19 cellular contexts compared by ENCODE assay signal in the genomic region with DNA sequence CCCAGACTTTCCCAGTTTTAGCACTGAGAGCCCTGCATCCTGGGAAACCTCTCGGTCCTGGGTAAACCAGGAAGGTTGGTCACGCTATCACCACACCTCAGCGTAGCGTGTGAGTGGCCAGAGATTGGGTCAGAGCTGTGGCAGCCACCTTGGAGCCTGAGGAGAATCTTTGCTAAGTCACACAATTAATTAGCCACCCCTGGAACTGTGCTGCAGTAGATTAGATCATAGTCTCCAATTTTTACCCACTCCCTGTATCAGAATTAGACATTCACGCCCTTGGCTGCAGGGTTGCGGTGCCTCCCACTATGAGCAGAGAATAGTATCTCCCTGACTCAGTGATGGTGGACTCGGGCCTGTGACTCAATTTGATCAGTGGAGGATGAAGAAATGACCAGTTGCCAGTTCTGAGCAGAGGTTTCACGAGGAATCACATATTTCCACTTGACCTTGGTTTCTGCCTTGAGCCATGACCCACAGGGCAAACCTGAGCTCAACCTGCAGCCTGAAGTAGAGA.
DNase-seq lines count a peak whose midpoint lies in the region; ATAC-seq and TF ChIP-seq lines count a peak whose summit lies in the region.
"Had no signal": no experiment of that assay in that cellular context is flagged by ENCODE, and none has a peak within 500 bp of the region (broad histone marks: within the 10 kb centered on the region; RNA-seq: fewer than 3 reads in every experiment).

No MANE protein-coding gene starts in this region.

- no peak for TF ChIP-seq CTCF in RWPE2 (IDR thresholded peaks at IDR 0.05; ENCODE audit: poor library complexity, severe bottlenecking)

- no peak overlapping the region for H3K4me3 ChIP-seq in RWPE2 (ENCODE audit: severe bottlenecking)
- H3K4me3 ChIP-seq: HAP-1, mucosa of descending colon, testis had no signal

- H3K27me3 ChIP-seq in RWPE2 (ENCODE audit: insufficient read depth, poor library complexity, severe bottlenecking) = peaks cover 18% of the 10 kb centered on the region
- H3K27me3 ChIP-seq: testis had no signal

- peaks cover 8% of the 10 kb centered on the region for H3K9me3 Mint-ChIP-seq in T-helper 2 cell treated with Interferon-gamma antibody and Interleukin-4, amounts not matched to agents 5 μg/mL and 100 μg/mL, for 36 hours

- DNase-seq in T-helper 2 cell treated with Interferon-gamma antibody and Interleukin-4, amounts not matched to agents 5 μg/mL and 100 μg/mL, for 36 hours (ENCODE audit: low spot score) = no peak
- DNase-seq in T-helper 2 cell (no peak), RWPE2 (ENCODE audit: low spot score) (peak; percentile 66), glomerular visceral epithelial cell (ENCODE audit: extremely low spot score) (peak; percentile 93), amniotic stem cell (lab: John Stamatoyannopoulos, UW) (no peak)
- DNase-seq in stimulated activated CD8-positive, alpha-beta memory T cell treated with anti-CD3 and anti-CD28 coated beads, Interleukin-4, amount 100 ng/mL, for 48 hours = peak; percentile 21
- DNase-seq in stimulated activated CD4-positive, alpha-beta T cell treated with anti-CD3 and anti-CD28 coated beads, Interleukin-4, amount 100 ng/mL, for 1 hour = no peak
- DNase-seq: 8988T; activated naive CD4-positive, alpha-beta T cell treated with anti-CD3 and anti-CD28 coated beads for 36 hours; cortex of kidney; DMS 273 treated with DMSO at 0.1 percent for 48 hours; mucosa of descending colon; NCI-H187; NCI-H748 treated with DMSO at 0.1 percent for 48 hours; SIG-M5; testis had no signal

- H3K4me3 Mint-ChIP-seq in T-helper 2 cell treated with Interferon-gamma antibody and Interleukin-4, amounts not matched to agents 5 μg/mL and 100 μg/mL, for 36 hours = no peak overlapping the region
- H3K4me3 Mint-ChIP-seq: activated naive CD4-positive, alpha-beta T cell treated with anti-CD3 and anti-CD28 coated beads for 36 hours; IgD-negative memory B cell had no signal

- peak; percentile 18; the same call in 1 of the 3 replicates for ATAC-seq in RWPE2 (ENCODE audit: low read depth)
- no peak for ATAC-seq in HG02623 (IDR thresholded peaks at IDR 0.05; ENCODE audit: unreplicated experiment)
- ATAC-seq: mucosa of descending colon had no signal

- H3K4me1 Mint-ChIP-seq in T-helper 2 cell treated with Interferon-gamma antibody and Interleukin-4, amounts not matched to agents 5 μg/mL and 100 μg/mL, for 36 hours (ENCODE audit: low read depth) = peaks cover 53% of the 10 kb centered on the region

- no peaks in the 10 kb centered on the region for H3K36me3 ChIP-seq in RWPE2 (ENCODE audit: low read depth)
- H3K36me3 ChIP-seq: HAP-1 had no signal

- H3K9me3 ChIP-seq in RWPE2 (ENCODE audit: severe bottlenecking) = no peaks in the 10 kb centered on the region
- H3K9me3 ChIP-seq: HAP-1, mucosa of descending colon, testis had no signal

- H3K36me3 Mint-ChIP-seq in T-helper 2 cell treated with Interferon-gamma antibody and Interleukin-4, amounts not matched to agents 5 μg/mL and 100 μg/mL, for 36 hours (ENCODE audit: low read depth) = peaks cover 12% of the 10 kb centered on the region

- no peaks in the 10 kb centered on the region for H3K4me1 ChIP-seq in RWPE2 (ENCODE audit: insufficient read depth, poor library complexity, severe bottlenecking)
- H3K4me1 ChIP-seq: HAP-1 had no signal

- H3K27ac Mint-ChIP-seq in T-helper 2 cell treated with Interferon-gamma antibody and Interleukin-4, amounts not matched to agents 5 μg/mL and 100 μg/mL, for 36 hours = peak overlapping the region; percentile 67
- H3K27ac Mint-ChIP-seq: activated naive CD4-positive, alpha-beta T cell treated with anti-CD3 and anti-CD28 coated beads for 36 hours; IgD-negative memory B cell had no signal

- H3K27me3 Mint-ChIP-seq in T-helper 2 cell treated with Interferon-gamma antibody and Interleukin-4, amounts not matched to agents 5 μg/mL and 100 μg/mL, for 36 hours (ENCODE audit: low read depth) = peaks cover 9% of the 10 kb centered on the region

- no peak overlapping the region for H3K27ac ChIP-seq in RWPE2 (ENCODE audit: poor library complexity, severe bottlenecking)

Comparison
In these comparisons a context has a peak if more than half of its experiments do, and no peak if none do; other contexts are left out.
1. DNase-seq: peak in RWPE2 (single experiment), glomerular visceral epithelial cell (single experiment) and stimulated activated CD8-positive, alpha-beta memory T cell treated with anti-CD3 and anti-CD28 coated beads, Interleukin-4, amount 100 ng/mL, for 48 hours (single experiment); none in T-helper 2 cell treated with Interferon-gamma antibody and Interleukin-4, amounts not matched to agents 5 μg/mL and 100 μg/mL, for 36 hours (single experiment), T-helper 2 cell (0 of 5), stimulated activated CD4-positive, alpha-beta T cell treated with anti-CD3 and anti-CD28 coated beads, Interleukin-4, amount 100 ng/mL, for 1 hour (single experiment) and amniotic stem cell (single experiment).